Comparison of ENCODE assay signal across 16 cellular contexts in the genomic region with DNA sequence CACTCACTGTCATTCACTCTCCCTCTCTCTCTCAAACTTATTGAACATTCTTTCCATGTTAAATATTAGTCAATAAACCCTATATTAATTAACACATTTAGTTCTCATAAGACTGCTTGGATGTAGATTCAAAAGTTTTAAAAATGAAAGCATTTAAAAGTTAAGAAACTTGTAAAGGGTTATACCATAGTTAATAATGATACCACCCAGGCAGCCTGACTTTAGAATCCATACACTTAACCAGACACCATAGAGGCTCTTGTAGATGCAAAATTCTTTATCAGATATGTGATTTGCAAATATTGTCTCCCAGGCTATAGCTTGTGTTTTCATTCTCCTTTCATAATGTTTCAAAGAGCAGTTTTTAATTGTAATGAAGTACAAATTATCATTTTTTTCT.
DNase-seq lines count a peak whose midpoint lies in the region; ATAC-seq and TF ChIP-seq lines count a peak whose summit lies in the region.
"Had no signal": no experiment of that assay in that cellular context is flagged by ENCODE, and none has a peak within 500 bp of the region (broad histone marks: within the 10 kb centered on the region; RNA-seq: fewer than 3 reads in every experiment).

No MANE protein-coding gene starts in this region.

- TF ChIP-seq POLR2A in Peyer's patch (IDR thresholded peaks at IDR 0.05), result no peak

- H3K4me3 ChIP-seq in Panc1 (ENCODE audit: low read depth in 2 of 2, low read length in 2 of 2), result no peak overlapping the region
- no peak overlapping the region for H3K4me3 ChIP-seq in Peyer's patch
- no peak overlapping the region for H3K4me3 ChIP-seq in endodermal cell (ENCODE audit: low read length)
- H3K4me3 ChIP-seq: A549, HAP-1 had no signal

- peaks cover 6% of the 10 kb centered on the region for H3K9me3 Mint-ChIP-seq in endodermal cell
- H3K9me3 Mint-ChIP-seq: CD8-positive, alpha-beta T cell had no signal

- H3K27ac ChIP-seq in Panc1 (ENCODE audit: low read length), result peak overlapping the region; percentile 17; the same call in 1 of the 2 replicates
- no peak overlapping the region for H3K27ac ChIP-seq in Peyer's patch
- H3K27ac ChIP-seq in endodermal cell (ENCODE audit: low read depth, low read length), result no peak overlapping the region

- H3K36me3 ChIP-seq in Panc1 (ENCODE audit: control insufficient read depth, insufficient read depth, low read length), result no peaks in the 10 kb centered on the region
- H3K36me3 ChIP-seq in Peyer's patch, result no peaks in the 10 kb centered on the region
- no peaks in the 10 kb centered on the region for H3K36me3 ChIP-seq in endodermal cell (ENCODE audit: control insufficient read depth, insufficient read depth, low read length)
- H3K36me3 ChIP-seq: HAP-1 had no signal

- no peaks in the 10 kb centered on the region for H3K36me3 Mint-ChIP-seq in endodermal cell (ENCODE audit: low read depth)
- H3K36me3 Mint-ChIP-seq: CD14-positive monocyte; CD8-positive, alpha-beta T cell had no signal

- no peak overlapping the region for H3K4me3 Mint-ChIP-seq in endodermal cell
- H3K4me3 Mint-ChIP-seq: CD14-positive monocyte; CD8-positive, alpha-beta T cell had no signal

- H3K4me1 ChIP-seq in Panc1 (ENCODE audit: control insufficient read depth, insufficient read depth, low read length), result no peaks in the 10 kb centered on the region
- no peaks in the 10 kb centered on the region for H3K4me1 ChIP-seq in Peyer's patch
- H3K4me1 ChIP-seq in endodermal cell (ENCODE audit: control insufficient read depth, insufficient read depth, low read length), result no peaks in the 10 kb centered on the region
- H3K4me1 ChIP-seq: HAP-1 had no signal

- TF ChIP-seq CTCF in Panc1 (IDR thresholded peaks at IDR 0.05) (no peak), Peyer's patch (IDR thresholded peaks at IDR 0.05) (no peak), endodermal cell (conservative IDR thresholded peaks at IDR 0.05) (no peak)

- DNase-seq in Panc1 (ENCODE audit: low read depth, low spot score), result no peak
- DNase-seq in NCI-H774 (lab: John Stamatoyannopoulos, UW), result no peak
- no peak for DNase-seq in Peyer's patch
- no peak for DNase-seq in endodermal cell
- DNase-seq: CD8-positive, alpha-beta T cell; COR-L47; DMS153; DND-41; GDM1; IMR-90; KBM-7 had no signal

- in situ Hi-C loops in Panc1 (cut with HindIII; ENCODE audit: low pct_unique_long_range_greater_than_20kb, low sequenced_read_pairs), result no loop called here

- H3K9me3 ChIP-seq in Panc1 (ENCODE audit: control insufficient read depth, insufficient read depth, low read depth, low read length) (peaks cover 4% of the 10 kb centered on the region; the same call in 1 of the 2 replicates), Peyer's patch (no peaks in the 10 kb centered on the region), endodermal cell (ENCODE audit: control insufficient read depth, low read length) (no peaks in the 10 kb centered on the region)
- H3K9me3 ChIP-seq: HAP-1 had no signal

- peaks cover 11% of the 10 kb centered on the region for H3K4me1 Mint-ChIP-seq in endodermal cell
- H3K4me1 Mint-ChIP-seq: CD14-positive monocyte had no signal

- H3K27me3 ChIP-seq in Panc1 (ENCODE audit: control insufficient read depth, insufficient read depth, low read length), result no peaks in the 10 kb centered on the region
- H3K27me3 ChIP-seq in Peyer's patch, result no peaks in the 10 kb centered on the region
- H3K27me3 ChIP-seq in endodermal cell (ENCODE audit: control insufficient read depth, insufficient read depth, low read length, poor library complexity, severe bottlenecking), result no peaks in the 10 kb centered on the region

- intact Hi-C loops in Panc1 (cut with micrococcal nuclease; ENCODE audit: unreplicated experiment), result no loop called here

- BruUV-seq in Panc1 (replicated peaks; lab: Mats Ljungman, UMichigan), result no TSS peak

- ATAC-seq in GM18873 (IDR thresholded peaks at IDR 0.05; ENCODE audit: low FRiP score, unreplicated experiment) (peak; percentile 8), GM19397 (IDR thresholded peaks at IDR 0.05; ENCODE audit: unreplicated experiment) (peak; percentile 37), Panc1 (no peak)
- ATAC-seq: A549; CD8-positive, alpha-beta T cell had no signal

- H3K9ac ChIP-seq in endodermal cell (ENCODE audit: extremely low read depth, low read length, poor library complexity, severe bottlenecking), result no peak overlapping the region

- H3K27ac Mint-ChIP-seq in endodermal cell, result no peak overlapping the region
- H3K27ac Mint-ChIP-seq: CD14-positive monocyte; CD8-positive, alpha-beta T cell had no signal

- no peaks in the 10 kb centered on the region for H3K27me3 Mint-ChIP-seq in endodermal cell (ENCODE audit: insufficient read depth)

- POLR2A ChIA-PET in Panc1 (lab: Charles Lee), result no interaction called here

- CTCF ChIA-PET in Panc1 (lab: Charles Lee), result no interaction called here
